In genomic region chr11:32196137-32196536, GRCh38 we compare ENCODE assay signal across 11 cellular contexts.
"Had no signal": no experiment of that assay in that cellular context is flagged by ENCODE, and none has a peak within 500 bp of the region (broad histone marks: within the 10 kb centered on the region; RNA-seq: fewer than 3 reads in every experiment).

No MANE protein-coding gene starts in this region.

- H3K4me3 ChIP-seq: GM23248, GM23338, HAP-1 had no signal

- H3K4me1 ChIP-seq: HAP-1 had no signal

- H3K9me3 ChIP-seq: HAP-1 had no signal

- FAIRE-seq: H1, H54 had no signal

- H3K9ac ChIP-seq: GM23248 had no signal

- H3K36me3 ChIP-seq: HAP-1 had no signal

- DNase-seq: GM23248, GOT3, H7, H9, HCEC 1CT, HFFc6 had no signal

- ATAC-seq: GM23338, HCT116 had no signal

- H3K4me2 ChIP-seq: GM23338 had no signal

- H2AFZ ChIP-seq: GM23248, GM23338 had no signal

- H3K27ac ChIP-seq: GM23248 had no signal
